In genomic region chr4:6290256-6290655, GRCh38 we compare ENCODE assay signal across 7 cellular contexts.
"Had no signal": no experiment of that assay in that cellular context is flagged by ENCODE, and none has a peak within 500 bp of the region (broad histone marks: within the 10 kb centered on the region; RNA-seq: fewer than 3 reads in every experiment).

No MANE protein-coding gene starts in this region.

- H3K36me3 ChIP-seq: HAP-1 had no signal

- DNase-seq: GM23248, GOT3, H9, HCEC 1CT, HFFc6 had no signal

- H3K4me1 ChIP-seq: HAP-1 had no signal

- H3K27ac ChIP-seq: GM23248 had no signal

- H3K9me3 ChIP-seq: HAP-1 had no signal

- H3K4me3 ChIP-seq: GM23248, GM23338, HAP-1 had no signal
